2 cellular contexts compared by ENCODE assay signal in the genomic region with DNA sequence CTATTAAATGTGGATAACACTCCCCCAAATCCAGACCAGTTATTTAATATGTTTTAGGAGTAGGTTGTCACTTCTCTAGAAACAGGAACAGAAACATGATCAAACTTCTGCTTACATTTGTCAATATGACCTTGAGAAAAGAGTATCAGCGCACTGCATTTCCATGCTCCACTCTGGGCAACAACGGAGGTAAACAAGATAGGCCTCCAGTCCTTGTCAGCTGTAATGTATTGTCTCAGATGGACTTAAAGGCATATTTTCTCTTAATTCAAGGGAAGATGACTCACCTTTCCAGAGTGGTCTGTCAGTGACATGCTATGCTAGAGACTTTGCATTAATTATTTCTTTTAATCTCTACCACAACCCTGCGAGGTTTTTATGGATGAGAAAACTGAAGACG.
A peak's percentile ranks its signal among the peaks of the same experiment; 100 is the strongest.
TF ChIP-seq lines count a peak whose summit lies in the region.

No MANE protein-coding gene starts in this region.

TF ChIP-seq in SK-N-SH, 30 proteins besides CTCF, POLR2A, EP300 and RAD21:
- TF ChIP-seq, protein P1, sequence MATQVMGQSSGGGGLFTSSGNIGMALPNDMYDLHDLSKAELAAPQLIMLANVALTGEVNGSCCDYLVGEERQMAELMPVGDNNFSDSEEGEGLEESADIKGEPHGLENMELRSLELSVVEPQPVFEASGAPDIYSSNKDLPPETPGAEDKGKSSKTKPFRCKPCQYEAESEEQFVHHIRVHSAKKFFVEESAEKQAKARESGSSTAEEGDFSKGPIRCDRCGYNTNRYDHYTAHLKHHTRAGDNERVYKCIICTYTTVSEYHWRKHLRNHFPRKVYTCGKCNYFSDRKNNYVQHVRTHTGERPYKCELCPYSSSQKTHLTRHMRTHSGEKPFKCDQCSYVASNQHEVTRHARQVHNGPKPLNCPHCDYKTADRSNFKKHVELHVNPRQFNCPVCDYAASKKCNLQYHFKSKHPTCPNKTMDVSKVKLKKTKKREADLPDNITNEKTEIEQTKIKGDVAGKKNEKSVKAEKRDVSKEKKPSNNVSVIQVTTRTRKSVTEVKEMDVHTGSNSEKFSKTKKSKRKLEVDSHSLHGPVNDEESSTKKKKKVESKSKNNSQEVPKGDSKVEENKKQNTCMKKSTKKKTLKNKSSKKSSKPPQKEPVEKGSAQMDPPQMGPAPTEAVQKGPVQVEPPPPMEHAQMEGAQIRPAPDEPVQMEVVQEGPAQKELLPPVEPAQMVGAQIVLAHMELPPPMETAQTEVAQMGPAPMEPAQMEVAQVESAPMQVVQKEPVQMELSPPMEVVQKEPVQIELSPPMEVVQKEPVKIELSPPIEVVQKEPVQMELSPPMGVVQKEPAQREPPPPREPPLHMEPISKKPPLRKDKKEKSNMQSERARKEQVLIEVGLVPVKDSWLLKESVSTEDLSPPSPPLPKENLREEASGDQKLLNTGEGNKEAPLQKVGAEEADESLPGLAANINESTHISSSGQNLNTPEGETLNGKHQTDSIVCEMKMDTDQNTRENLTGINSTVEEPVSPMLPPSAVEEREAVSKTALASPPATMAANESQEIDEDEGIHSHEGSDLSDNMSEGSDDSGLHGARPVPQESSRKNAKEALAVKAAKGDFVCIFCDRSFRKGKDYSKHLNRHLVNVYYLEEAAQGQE (IDR thresholded peaks at IDR 0.05; ENCODE audit: low read depth, low read length): no peak
- TF ChIP-seq TEAD4 (IDR thresholded peaks at IDR 0.05; ENCODE audit: borderline replicate concordance, insufficient read depth) (no peak), FOXM1 (IDR thresholded peaks at IDR 0.05; ENCODE audit: low read depth) (no peak), TAF1 (IDR thresholded peaks at IDR 0.05; ENCODE audit: borderline replicate concordance, low read depth, low read length) (no peak), GABPA (IDR thresholded peaks at IDR 0.05; ENCODE audit: low read depth) (no peak), FOSL2 (IDR thresholded peaks at IDR 0.05; ENCODE audit: borderline replicate concordance, low read depth) (0 out of 2 replicates have a peak, but pooled peaks have one; percentile 23)
- TF ChIP-seq, protein P2, sequence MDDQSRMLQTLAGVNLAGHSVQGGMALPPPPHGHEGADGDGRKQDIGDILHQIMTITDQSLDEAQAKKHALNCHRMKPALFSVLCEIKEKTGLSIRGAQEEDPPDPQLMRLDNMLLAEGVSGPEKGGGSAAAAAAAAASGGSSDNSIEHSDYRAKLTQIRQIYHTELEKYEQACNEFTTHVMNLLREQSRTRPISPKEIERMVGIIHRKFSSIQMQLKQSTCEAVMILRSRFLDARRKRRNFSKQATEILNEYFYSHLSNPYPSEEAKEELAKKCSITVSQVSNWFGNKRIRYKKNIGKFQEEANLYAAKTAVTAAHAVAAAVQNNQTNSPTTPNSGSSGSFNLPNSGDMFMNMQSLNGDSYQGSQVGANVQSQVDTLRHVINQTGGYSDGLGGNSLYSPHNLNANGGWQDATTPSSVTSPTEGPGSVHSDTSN (IDR thresholded peaks at IDR 0.05): peak; percentile 10; the same call in 1 of the 2 replicates
TF ChIP-seq in SK-N-SH: peak in this region for 2.

TF ChIP-seq in endothelial cell of umbilical vein, 7 proteins besides CTCF, POLR2A, EP300 and RAD21:
- no peak for TF ChIP-seq MYC (IDR thresholded peaks at IDR 0.05; ENCODE audit: low read depth, low read length)
- TF ChIP-seq, protein P3, sequence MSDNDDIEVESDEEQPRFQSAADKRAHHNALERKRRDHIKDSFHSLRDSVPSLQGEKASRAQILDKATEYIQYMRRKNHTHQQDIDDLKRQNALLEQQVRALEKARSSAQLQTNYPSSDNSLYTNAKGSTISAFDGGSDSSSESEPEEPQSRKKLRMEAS (IDR thresholded peaks at IDR 0.05; ENCODE audit: insufficient read depth, insufficient read length): no peak
- TF ChIP-seq FOS (IDR thresholded peaks at IDR 0.05; ENCODE audit: borderline replicate concordance, insufficient read depth, low read length): peak; percentile 36
- peak; percentile 32 for TF ChIP-seq JUN (IDR thresholded peaks at IDR 0.05; ENCODE audit: borderline replicate concordance, insufficient read depth, insufficient read length, low read depth)
- no peak for TF ChIP-seq EZH2 (IDR thresholded peaks at IDR 0.05; ENCODE audit: borderline replicate concordance, low read depth, low read length, severe bottlenecking)
- TF ChIP-seq POLR2AphosphoS5 (IDR thresholded peaks at IDR 0.05; ENCODE audit: insufficient read depth, low read depth, low read length): no peak
